In genomic region chr3:152338159-152338720, GRCh38 we compare ENCODE assay signal across 21 cellular contexts.
DNase-seq lines count a peak whose midpoint lies in the region; ATAC-seq and TF ChIP-seq lines count a peak whose summit lies in the region.
"Had no signal": no experiment of that assay in that cellular context is flagged by ENCODE, and none has a peak within 500 bp of the region (broad histone marks: within the 10 kb centered on the region; RNA-seq: fewer than 3 reads in every experiment).

No MANE protein-coding gene starts in this region.

- peaks cover 51% of the 10 kb centered on the region for H3K4me1 ChIP-seq in CD8-positive, alpha-beta T cell (ENCODE audit: insufficient read depth, low read length)
- peaks cover 3 to 10% of the 10 kb centered on the region in 2 experiments for H3K4me1 ChIP-seq in neutrophil (ENCODE audit: control insufficient read depth in 1 of 2, insufficient read depth in 1 of 2, low read depth in 1 of 2, low read length in 1 of 2)
- H3K4me1 ChIP-seq: breast epithelium had no signal

- H3K36me3 ChIP-seq in CD8-positive, alpha-beta T cell (ENCODE audit: insufficient read depth, low read length) = peaks cover 10% of the 10 kb centered on the region
- H3K36me3 ChIP-seq in neutrophil = peaks cover 5% of the 10 kb centered on the region
- H3K36me3 ChIP-seq: breast epithelium had no signal

- peaks cover 74% of the 10 kb centered on the region for H3K36me3 Mint-ChIP-seq in activated CD4-positive, alpha-beta T cell treated with anti-CD3 and anti-CD28 coated beads, Interleukin-2, amount 10 ng/mL, durations not matched to agents 7 days and 5 days (ENCODE audit: low read depth)
- H3K36me3 Mint-ChIP-seq in CD8-positive, alpha-beta T cell = peaks cover 70% of the 10 kb centered on the region
- H3K36me3 Mint-ChIP-seq in activated naive CD8-positive, alpha-beta T cell treated with anti-CD3 and anti-CD28 coated beads, Interleukin-2, amount 50 U/mL, for 24 hours (ENCODE audit: low read depth) = peaks cover 51% of the 10 kb centered on the region

- no peak for DNase-seq in activated CD4-positive, alpha-beta T cell treated with anti-CD3 and anti-CD28 coated beads, Interleukin-2, amount 10 ng/mL, durations not matched to agents 7 days and 5 days
- no peak for DNase-seq in activated CD4-positive, alpha-beta T cell treated with anti-CD3 and anti-CD28 coated beads, Interleukin-2, amount 50 U/mL, for 48 hours
- DNase-seq in CD8-positive, alpha-beta T cell = no peak
- no peak for DNase-seq in activated naive CD8-positive, alpha-beta T cell treated with anti-CD3 and anti-CD28 coated beads, Interleukin-2, amount 50 U/mL, for 24 hours
- DNase-seq in stimulated activated CD4-positive, alpha-beta T cell treated with anti-CD3 and anti-CD28 coated beads, Interleukin-2, amount 100 ng/mL, for 24 hours = no peak
- DNase-seq in retina = no peak
- DNase-seq: ACHN, DMS79, left ventricle myocardium inferior, mucosa of descending colon, NCI-H1436, NCI-H2171, NCI-H69, nucleus accumbens, spleen, testis had no signal

- CTCF ChIA-PET in activated CD4-positive, alpha-beta T cell treated with anti-CD3 and anti-CD28 coated beads, Interleukin-2, amount 10 ng/mL, durations not matched to agents 7 days and 5 days (lab: Charles Lee) = interaction anchor here (0.9 to 2.1 kb wide), 2 partner anchors 12 to 39 kb away, joined by 3 to 7 read pairs; no protein-coding TSS in a partner anchor
- CTCF ChIA-PET in CD8-positive, alpha-beta T cell (lab: Charles Lee) = interaction anchor here (0.6 to 1.1 kb wide), 2 partner anchors 30 to 69 kb away, joined by 3 read pairs; no protein-coding TSS in a partner anchor

- H3K4me3 Mint-ChIP-seq in activated CD4-positive, alpha-beta T cell treated with anti-CD3 and anti-CD28 coated beads, Interleukin-2, amount 10 ng/mL, durations not matched to agents 7 days and 5 days = no peak overlapping the region
- no peak overlapping the region for H3K4me3 Mint-ChIP-seq in CD8-positive, alpha-beta T cell
- H3K4me3 Mint-ChIP-seq in activated naive CD8-positive, alpha-beta T cell treated with anti-CD3 and anti-CD28 coated beads, Interleukin-2, amount 50 U/mL, for 24 hours = no peak overlapping the region

- no peaks in the 10 kb centered on the region for H3K9me3 ChIP-seq in CD8-positive, alpha-beta T cell (ENCODE audit: low read length)
- no peaks in the 10 kb centered on the region for H3K9me3 ChIP-seq in neutrophil
- H3K9me3 ChIP-seq: breast epithelium, left ventricle myocardium inferior, mucosa of descending colon, spleen, testis had no signal

- H3K4me1 Mint-ChIP-seq in activated CD4-positive, alpha-beta T cell treated with anti-CD3 and anti-CD28 coated beads, Interleukin-2, amount 10 ng/mL, durations not matched to agents 7 days and 5 days = peaks cover 56% of the 10 kb centered on the region
- peaks cover 79% of the 10 kb centered on the region for H3K4me1 Mint-ChIP-seq in CD8-positive, alpha-beta T cell (ENCODE audit: low read depth)
- peaks cover 79% of the 10 kb centered on the region for H3K4me1 Mint-ChIP-seq in activated naive CD8-positive, alpha-beta T cell treated with anti-CD3 and anti-CD28 coated beads, Interleukin-2, amount 50 U/mL, for 24 hours

- no peak for TF ChIP-seq CTCF in CD8-positive, alpha-beta T cell (IDR thresholded peaks at IDR 0.05)
- TF ChIP-seq CTCF in neutrophil (IDR thresholded peaks at IDR 0.05) = no peak

- H3K27ac ChIP-seq in CD8-positive, alpha-beta T cell (ENCODE audit: low read depth, low read length) = no peak overlapping the region
- H3K27ac ChIP-seq in neutrophil = peak overlapping the region; percentile 58
- H3K27ac ChIP-seq: breast epithelium, HL-60, left ventricle myocardium inferior, testis had no signal

- no peaks in the 10 kb centered on the region for H3K9me3 Mint-ChIP-seq in activated CD4-positive, alpha-beta T cell treated with anti-CD3 and anti-CD28 coated beads, Interleukin-2, amount 10 ng/mL, durations not matched to agents 7 days and 5 days
- no peaks in the 10 kb centered on the region for H3K9me3 Mint-ChIP-seq in CD8-positive, alpha-beta T cell
- H3K9me3 Mint-ChIP-seq in activated naive CD8-positive, alpha-beta T cell treated with anti-CD3 and anti-CD28 coated beads, Interleukin-2, amount 50 U/mL, for 24 hours = no peaks in the 10 kb centered on the region

- H3K27ac Mint-ChIP-seq in activated CD4-positive, alpha-beta T cell treated with anti-CD3 and anti-CD28 coated beads, Interleukin-2, amount 10 ng/mL, durations not matched to agents 7 days and 5 days = peak overlapping the region; percentile 13
- H3K27ac Mint-ChIP-seq in CD8-positive, alpha-beta T cell = peak overlapping the region; percentile 56
- no peak overlapping the region for H3K27ac Mint-ChIP-seq in activated naive CD8-positive, alpha-beta T cell treated with anti-CD3 and anti-CD28 coated beads, Interleukin-2, amount 50 U/mL, for 24 hours

- H3K4me3 ChIP-seq in CD8-positive, alpha-beta T cell (ENCODE audit: low read depth, low read length) = no peak overlapping the region
- no peak overlapping the region for H3K4me3 ChIP-seq in neutrophil (ENCODE audit: low read depth in 1 of 2, low read length in 1 of 2)
- H3K4me3 ChIP-seq: breast epithelium, left ventricle myocardium inferior, mucosa of descending colon, spleen, testis had no signal

- intact Hi-C loops in CD8-positive, alpha-beta T cell (cut with DNase I, micrococcal nuclease) = loop anchor here in 1 of 2 experiments (5.0 kb wide), 1 partner anchor 64 kb away; no protein-coding TSS in a partner anchor

- ATAC-seq in CD8-positive, alpha-beta T cell = no peak
- peak; percentile 30 for ATAC-seq in activated naive CD8-positive, alpha-beta T cell treated with anti-CD3 and anti-CD28 coated beads, Interleukin-2, amount 50 U/mL, for 24 hours
- ATAC-seq in GM18873 (IDR thresholded peaks at IDR 0.05; ENCODE audit: low FRiP score, unreplicated experiment) = no peak
- ATAC-seq: activated CD4-positive, CD25-positive, alpha-beta regulatory T cell treated with anti-CD3 and anti-CD28 coated beads, Interleukin-2, amount 50 U/mL, for 24 hours; mucosa of descending colon had no signal

- no peaks in the 10 kb centered on the region for H3K27me3 ChIP-seq in CD8-positive, alpha-beta T cell (ENCODE audit: insufficient read depth, low read length)
- H3K27me3 ChIP-seq in neutrophil = no peaks in the 10 kb centered on the region
- H3K27me3 ChIP-seq: breast epithelium, spleen, testis had no signal

- no peaks in the 10 kb centered on the region for H3K27me3 Mint-ChIP-seq in activated CD4-positive, alpha-beta T cell treated with anti-CD3 and anti-CD28 coated beads, Interleukin-2, amount 10 ng/mL, durations not matched to agents 7 days and 5 days
- H3K27me3 Mint-ChIP-seq in CD8-positive, alpha-beta T cell (ENCODE audit: low read depth) = no peaks in the 10 kb centered on the region
- H3K27me3 Mint-ChIP-seq in activated naive CD8-positive, alpha-beta T cell treated with anti-CD3 and anti-CD28 coated beads, Interleukin-2, amount 50 U/mL, for 24 hours = no peaks in the 10 kb centered on the region

- POLR2A ChIA-PET in activated CD4-positive, alpha-beta T cell treated with anti-CD3 and anti-CD28 coated beads, Interleukin-2, amount 10 ng/mL, durations not matched to agents 7 days and 5 days (lab: Charles Lee) = no interaction called here
- POLR2A ChIA-PET in CD8-positive, alpha-beta T cell (lab: Charles Lee) = interaction anchor here (1.0 kb wide), 1 partner anchor 9 kb away, joined by 5 read pairs; no protein-coding TSS in a partner anchor
